Comparison of ENCODE assay signal across 11 cellular contexts in the genomic region with DNA sequence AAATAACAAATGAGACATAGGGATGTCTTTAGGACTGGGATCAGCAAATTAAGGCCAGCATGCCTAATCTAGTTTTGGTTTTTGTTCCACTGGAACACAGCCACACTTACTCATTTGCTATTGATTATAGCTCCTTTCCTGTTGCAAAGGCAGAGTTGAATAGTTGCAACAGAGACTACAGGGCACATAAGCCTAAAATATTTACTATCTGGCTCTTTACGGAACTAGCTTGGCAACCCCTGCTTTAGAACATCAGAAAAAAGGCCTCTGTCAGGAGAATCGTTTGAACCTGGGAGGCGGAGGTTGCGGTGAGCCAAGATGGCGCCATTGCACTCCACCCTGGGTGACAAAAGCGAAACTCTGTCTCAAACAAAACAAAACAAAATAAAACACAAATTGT.
"Had no signal": no experiment of that assay in that cellular context is flagged by ENCODE, and none has a peak within 500 bp of the region (broad histone marks: within the 10 kb centered on the region; RNA-seq: fewer than 3 reads in every experiment).

No MANE protein-coding gene starts in this region.

- H3K9me3 ChIP-seq: HAP-1 had no signal

- FAIRE-seq: H1, H54 had no signal

- H3K4me3 ChIP-seq: GM23248, GM23338, HAP-1 had no signal

- H3K9ac ChIP-seq: GM23248 had no signal

- H3K27ac ChIP-seq: GM23248 had no signal

- H3K4me1 ChIP-seq: HAP-1 had no signal

- DNase-seq: GM23248, GOT3, H7, H9, HCEC 1CT, HFFc6 had no signal

- H3K4me2 ChIP-seq: GM23338 had no signal

- ATAC-seq: GM23338, HCT116 had no signal

- H2AFZ ChIP-seq: GM23248, GM23338 had no signal

- H3K36me3 ChIP-seq: HAP-1 had no signal
